9 cellular contexts compared by ENCODE assay signal in genomic region chr7:45026984-45027773, GRCh38. TPM values are rescaled to one million over a fixed set of nuclear protein-coding genes. Genes with fewer than 3 reads are reported as not detected.
DNase-seq lines count a peak whose midpoint lies in the region; ATAC-seq and TF ChIP-seq lines count a peak whose summit lies in the region.
"Had no signal": no experiment of that assay in that cellular context is flagged by ENCODE, and none has a peak within 500 bp of the region (broad histone marks: within the 10 kb centered on the region; RNA-seq: fewer than 3 reads in every experiment).

No MANE protein-coding gene starts in this region.

- H3K9me3 ChIP-seq in upper lobe of right lung (no peaks in the 10 kb centered on the region), gastrocnemius medialis (no peaks in the 10 kb centered on the region), body of pancreas (no peaks in the 10 kb centered on the region)

- TF ChIP-seq POLR2A in gastrocnemius medialis (IDR thresholded peaks at IDR 0.05) (no peak), body of pancreas (IDR thresholded peaks at IDR 0.05) (peak in 1 of 3 donors; percentile 20)

- H3K4me1 ChIP-seq in upper lobe of right lung (no peaks in the 10 kb centered on the region), gastrocnemius medialis (no peaks in the 10 kb centered on the region), body of pancreas (no peaks in the 10 kb centered on the region)

- peak; percentile 57 for ATAC-seq in GM18868 (IDR thresholded peaks at IDR 0.05; ENCODE audit: unreplicated experiment)
- ATAC-seq in HG03460 (IDR thresholded peaks at IDR 0.05; ENCODE audit: unreplicated experiment), result peak; percentile 51
- ATAC-seq in left cardiac atrium, result peak; percentile 56 to 59
- ATAC-seq in upper lobe of right lung, result peak; percentile 69
- no peak for ATAC-seq in gastrocnemius medialis
- ATAC-seq in body of pancreas, result no peak

- no peaks in the 10 kb centered on the region for H3K27me3 ChIP-seq in upper lobe of right lung
- H3K27me3 ChIP-seq in gastrocnemius medialis, result no peaks in the 10 kb centered on the region
- H3K27me3 ChIP-seq in body of pancreas, result no peaks in the 10 kb centered on the region

- in situ Hi-C loops in gastrocnemius medialis (cut with MboI; ENCODE audit: low sequenced_read_pairs in 4 of 4), result no loop called here

- peaks cover 6% of the 10 kb centered on the region for H3K36me3 ChIP-seq in upper lobe of right lung
- H3K36me3 ChIP-seq in gastrocnemius medialis, result no peaks in the 10 kb centered on the region
- H3K36me3 ChIP-seq in body of pancreas (replicated peaks in 1 of 2; ENCODE audit: insufficient read depth in 1 of 2, low read depth in 2 of 2), result no peaks in the 10 kb centered on the region

- WGBS in body of pancreas, 2 donors, result 83 to 86% methylated on average over 10 of the region's 10 CpGs

- H3K4me3 ChIP-seq in upper lobe of right lung, result peak overlapping the region; percentile 48
- peak overlapping the region in 1 of 4 donors; percentile 17 for H3K4me3 ChIP-seq in gastrocnemius medialis
- H3K4me3 ChIP-seq in body of pancreas, result no peak overlapping the region

- TF ChIP-seq CTCF in upper lobe of right lung (IDR thresholded peaks at IDR 0.05) (no peak), gastrocnemius medialis (IDR thresholded peaks at IDR 0.05 in 4 of 5, conservative IDR thresholded peaks at IDR 0.05 in 1 of 5) (no peak), body of pancreas (IDR thresholded peaks at IDR 0.05) (no peak)

- intact Hi-C loops in left cardiac atrium (cut with DNase I) (no loop called here), upper lobe of right lung (cut with DNase I) (no loop called here), gastrocnemius medialis (cut with DNase I; ENCODE audit: low total_unique reads) (no loop called here), body of pancreas (cut with DNase I) (no loop called here)

- H3K27ac ChIP-seq in upper lobe of right lung, result peak overlapping the region; percentile 72
- H3K27ac ChIP-seq in gastrocnemius medialis, result no peak overlapping the region
- H3K27ac ChIP-seq in body of pancreas, result peak overlapping the region in 1 of 4 donors; percentile 40
- H3K27ac ChIP-seq: VCaP had no signal

- DNase-seq in activated CD4-positive, alpha-beta T cell treated with anti-CD3 and anti-CD28 coated beads, Interleukin-2, amount 50 U/mL, for 1 hour, result peak; percentile 26
- DNase-seq in left cardiac atrium, result no peak
- DNase-seq in upper lobe of right lung, result no peak
- no peak for DNase-seq in gastrocnemius medialis
- no peak for DNase-seq in globus pallidus (ENCODE audit: low spot score)
- no peak for DNase-seq in body of pancreas

RNA-seq across cellular contexts. Expression of gene CCM2, which starts 27.2 kb away (rescaled TPM):
- 10 to 100 TPM; 33.5 to 36.5 TPM for total RNA-seq in left cardiac atrium
- total RNA-seq in upper lobe of right lung, result 40.2 TPM
- total RNA-seq in gastrocnemius medialis, result 10 to 100 TPM; 37.7 to 61.8 (median 47.4) TPM
- 10 to 100 TPM; 19.4 to 22.3 TPM for total RNA-seq in body of pancreas

RNA-seq across cellular contexts. Expression of gene MYO1G, which starts 48.4 kb away (rescaled TPM):
- total RNA-seq in left cardiac atrium (1 to 10 TPM; 3.1 to 3.5 TPM), upper lobe of right lung (21.0 TPM), gastrocnemius medialis (1 to 10 TPM in 2 of 4 donors, under 1 TPM in 1, not detected in 1; 0.61 to 1.4 (median 1.3) TPM), body of pancreas (1 to 10 TPM; 2.3 to 3.3 TPM)

Comparison
In these comparisons a context has a peak if more than half of its experiments do, and no peak if none do; other contexts are left out.
1. ATAC-seq: peak in GM18868 (single experiment), HG03460 (single experiment), left cardiac atrium (2 of 2) and upper lobe of right lung (single experiment); none in gastrocnemius medialis (0 of 2) and body of pancreas (single experiment).